Comparison of ENCODE assay signal across 9 cellular contexts in the genomic region with DNA sequence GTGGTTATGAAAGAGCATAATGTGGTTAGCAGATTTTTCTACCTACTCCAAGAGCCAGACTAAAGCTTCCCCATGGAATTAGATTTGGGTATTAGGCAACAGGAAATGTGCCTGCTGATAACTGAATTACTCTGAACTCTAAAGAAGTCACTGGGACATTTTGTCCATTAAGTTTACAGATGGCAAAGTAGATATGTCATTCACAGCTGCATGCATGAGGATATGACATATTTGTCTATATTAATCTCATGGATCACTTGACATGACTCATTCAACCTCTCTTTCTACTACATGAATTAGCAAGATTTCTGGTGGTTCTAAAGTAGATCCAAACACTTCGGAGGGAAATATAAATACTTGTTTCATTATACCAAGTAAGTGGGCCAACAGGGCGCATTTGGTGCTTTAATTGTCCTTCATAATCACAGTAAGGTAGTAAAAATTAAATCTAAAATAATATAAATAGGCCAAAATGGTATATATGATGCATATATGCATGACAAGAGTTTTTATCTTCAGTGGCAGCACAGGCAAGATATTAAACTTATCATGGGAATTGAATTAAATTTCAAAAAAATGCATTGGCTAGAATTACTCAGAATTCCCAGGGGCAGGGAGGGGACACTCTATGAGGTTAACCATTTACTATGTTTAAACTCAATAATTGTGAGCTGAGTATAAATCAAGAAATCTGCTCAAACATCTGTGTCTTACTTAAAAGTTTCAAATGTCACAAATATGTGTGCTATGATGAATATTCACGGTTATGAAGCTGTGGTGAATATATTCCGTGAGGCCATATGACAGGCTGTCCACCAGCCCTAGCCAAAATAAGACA.
DNase-seq lines count a peak whose midpoint lies in the region; ATAC-seq and TF ChIP-seq lines count a peak whose summit lies in the region.
"Had no signal": no experiment of that assay in that cellular context is flagged by ENCODE, and none has a peak within 500 bp of the region (broad histone marks: within the 10 kb centered on the region; RNA-seq: fewer than 3 reads in every experiment).

No MANE protein-coding gene starts in this region.

- no peak for ATAC-seq in GM21515 (IDR thresholded peaks at IDR 0.05; ENCODE audit: unreplicated experiment)
- ATAC-seq: HCT116 had no signal

- DNase-seq in Ammon's horn (ENCODE audit: low spot score) (peak; percentile 5), NCI-H446 treated with DMSO at 0.1 percent for 48 hours (lab: John Stamatoyannopoulos, UW) (peak; percentile 49), cardiac fibroblast (ENCODE audit: low read depth in 2 of 2) (peak; percentile 93 to 98), lung microvascular endothelial cell (ENCODE audit: low read depth in 2 of 2) (peak; percentile 94 to 97), ureter (ENCODE audit: low spot score) (no peak), middle frontal gyrus (ENCODE audit: extremely low spot score, low spot score) (no peak)
- no peak for DNase-seq in activated CD8-positive, alpha-beta memory T cell treated with anti-CD3 and anti-CD28 coated beads, Interleukin-2, amount 50 U/mL, for 4 hours

- H3K4me3 ChIP-seq in cardiac fibroblast (replicated peaks in 1 of 2; ENCODE audit: low read depth in 2 of 2, low read length in 2 of 2), result no peak overlapping the region

- no peak for TF ChIP-seq CTCF in cardiac fibroblast (IDR thresholded peaks at IDR 0.05; ENCODE audit: low read depth, low read length)

Comparison
In these comparisons a context has a peak if more than half of its experiments do, and no peak if none do; other contexts are left out.
1. DNase-seq: peak in Ammon's horn (single experiment), NCI-H446 treated with DMSO at 0.1 percent for 48 hours (single experiment), cardiac fibroblast (2 of 2) and lung microvascular endothelial cell (2 of 2); none in activated CD8-positive, alpha-beta memory T cell treated with anti-CD3 and anti-CD28 coated beads, Interleukin-2, amount 50 U/mL, for 4 hours (single experiment), ureter (single experiment) and middle frontal gyrus (single experiment).